ENCODE assay signal across 9 cellular contexts in the genomic region with DNA sequence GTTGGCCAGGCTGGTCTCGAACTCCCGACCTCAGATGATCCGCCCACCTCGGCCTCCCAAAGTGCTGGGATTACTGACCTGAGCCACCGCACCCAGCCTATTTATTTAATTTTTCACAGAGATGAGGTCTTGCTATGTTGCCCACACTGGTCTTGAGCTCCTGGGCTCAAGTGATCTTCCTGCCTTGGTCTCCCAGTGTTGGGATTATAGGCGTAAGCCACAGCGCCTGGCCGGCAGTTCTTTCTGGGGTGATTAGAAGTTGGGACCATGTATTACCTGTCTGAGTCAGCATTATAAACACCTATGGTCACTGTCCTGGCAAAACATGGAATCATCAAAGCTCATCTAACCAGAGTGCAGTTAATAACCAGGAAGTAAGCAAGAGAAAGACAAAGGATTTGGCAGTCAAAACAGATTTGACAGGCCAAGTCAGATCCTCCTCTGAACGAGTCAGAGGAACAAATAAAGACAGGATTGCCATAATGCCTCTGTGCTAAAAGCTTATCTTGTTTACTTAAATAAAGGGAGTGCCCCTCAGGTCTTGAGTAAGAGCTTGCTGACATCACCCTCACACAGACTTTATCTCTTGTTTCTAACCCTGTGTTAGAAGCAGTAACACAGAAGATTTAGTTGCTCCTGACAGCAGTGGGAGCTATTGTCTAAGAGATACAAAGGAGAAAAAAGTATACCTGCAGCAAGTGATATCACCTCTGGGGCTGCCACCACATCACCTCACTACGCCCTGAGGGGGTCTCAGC. TPM values are rescaled to one million over a fixed set of nuclear protein-coding genes. Genes with fewer than 3 reads are reported as not detected.
DNase-seq lines count a peak whose midpoint lies in the region; ATAC-seq and TF ChIP-seq lines count a peak whose summit lies in the region.
"Had no signal": no experiment of that assay in that cellular context is flagged by ENCODE, and none has a peak within 500 bp of the region (broad histone marks: within the 10 kb centered on the region; RNA-seq: fewer than 3 reads in every experiment).

No MANE protein-coding gene starts in this region.

- intact Hi-C loops in left colon (cut with DNase I, micrococcal nuclease): no loop called here

- ATAC-seq in left colon: peak; percentile 97
- no peak for ATAC-seq in GM21367 (IDR thresholded peaks at IDR 0.05; ENCODE audit: unreplicated experiment)
- ATAC-seq in GM21381 (IDR thresholded peaks at IDR 0.05; ENCODE audit: unreplicated experiment): no peak

- TF ChIP-seq EP300 in Ishikawa (IDR thresholded peaks at IDR 0.05; ENCODE audit: borderline replicate concordance): no peak

- peak; percentile 30 for TF ChIP-seq CTCF in AG09309 (IDR thresholded peaks at IDR 0.05; ENCODE audit: control insufficient read depth, insufficient read depth, low read depth, low read length, missing control alignments)

- TF ChIP-seq RAD21 in Ishikawa (IDR thresholded peaks at IDR 0.05; ENCODE audit: low read depth): peak; percentile 13; the same call in 1 of the 2 replicates

- no peak overlapping the region for H3K4me3 ChIP-seq in AG09309 (ENCODE audit: control insufficient read depth, low read depth, low read length)
- H3K4me3 ChIP-seq: tibial artery had no signal

- DNase-seq in AG09309 (ENCODE audit: low read depth): peak; percentile 79
- peak; percentile 99 for DNase-seq in amniotic epithelial cell (ENCODE audit: low read depth)
- peak in 1 of 2 donors; percentile 22 for DNase-seq in left colon
- DNase-seq in cerebellar cortex (ENCODE audit: low spot score): no peak
- DNase-seq in Ammon's horn (ENCODE audit: low spot score): no peak

TF ChIP-seq in Ishikawa, 13 proteins besides CTCF, POLR2A, EP300 and RAD21:
- TF ChIP-seq EGR1 (IDR thresholded peaks at IDR 0.05) (no peak), TEAD4 (IDR thresholded peaks at IDR 0.05) (no peak)
- TF ChIP-seq, protein P1, sequence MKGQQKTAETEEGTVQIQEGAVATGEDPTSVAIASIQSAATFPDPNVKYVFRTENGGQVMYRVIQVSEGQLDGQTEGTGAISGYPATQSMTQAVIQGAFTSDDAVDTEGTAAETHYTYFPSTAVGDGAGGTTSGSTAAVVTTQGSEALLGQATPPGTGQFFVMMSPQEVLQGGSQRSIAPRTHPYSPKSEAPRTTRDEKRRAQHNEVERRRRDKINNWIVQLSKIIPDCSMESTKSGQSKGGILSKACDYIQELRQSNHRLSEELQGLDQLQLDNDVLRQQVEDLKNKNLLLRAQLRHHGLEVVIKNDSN (IDR thresholded peaks at IDR 0.05): no peak

RNA-seq across cellular contexts. Expression of a gene that starts 3.7 kb away (rescaled TPM):
- total RNA-seq in left colon: not detected

Comparison
In these comparisons a context has a peak if more than half of its experiments do, and no peak if none do; other contexts are left out.
1. DNase-seq: peak in AG09309 (single experiment) and amniotic epithelial cell (single experiment); none in cerebellar cortex (single experiment) and Ammon's horn (single experiment).